ENCODE assay signal across 8 cellular contexts in genomic region chr5:126234563-126235195, GRCh38.
DNase-seq lines count a peak whose midpoint lies in the region; ATAC-seq and TF ChIP-seq lines count a peak whose summit lies in the region.

No MANE protein-coding gene starts in this region.

- DNase-seq in BE2C (peak; percentile 60), NCI-H226 (peak; percentile 29), dermis blood vessel endothelial cell (peak; percentile 5), renal cortical epithelial cell (ENCODE audit: low read depth) (peak; percentile 78)
- DNase-seq in activated T-helper 1 cell treated with anti-CD3 and anti-CD28 coated beads, Interleukin-12 subunit alpha, Interleukin-12 subunit beta, Interleukin-2, Interleukin-4 antibody, amounts not matched to agents 30 ng/mL and 10 ng/mL and 1 ng/mL, durations not matched to agents 14 hours and 24 hours and 36 hours (ENCODE audit: low spot score) = no peak

- no peaks in the 10 kb centered on the region for H3K9me3 ChIP-seq in BE2C

- H3K27ac Mint-ChIP-seq in activated T-helper 1 cell treated with anti-CD3 and anti-CD28 coated beads, Interleukin-12 subunit alpha, Interleukin-12 subunit beta, Interleukin-2, Interleukin-4 antibody, amounts not matched to agents 30 ng/mL and 10 ng/mL and 1 ng/mL, durations not matched to agents 14 hours and 24 hours and 36 hours = no peak overlapping the region

- no peak overlapping the region for H3K4me3 ChIP-seq in BE2C (ENCODE audit: low read depth, low read length)

- TF ChIP-seq CTCF in BE2C (IDR thresholded peaks at IDR 0.05; ENCODE audit: low read depth, low read length) = peak; percentile 99

- intact Hi-C loops in activated T-helper 1 cell treated with anti-CD3 and anti-CD28 coated beads, Interleukin-12 subunit alpha, Interleukin-12 subunit beta, Interleukin-2, Interleukin-4 antibody, amounts not matched to agents 30 ng/mL and 10 ng/mL and 1 ng/mL, durations not matched to agents 14 hours and 24 hours and 36 hours (cut with micrococcal nuclease) = no loop called here

- no peaks in the 10 kb centered on the region for H3K36me3 Mint-ChIP-seq in activated T-helper 1 cell treated with anti-CD3 and anti-CD28 coated beads, Interleukin-12 subunit alpha, Interleukin-12 subunit beta, Interleukin-2, Interleukin-4 antibody, amounts not matched to agents 30 ng/mL and 10 ng/mL and 1 ng/mL, durations not matched to agents 14 hours and 24 hours and 36 hours (ENCODE audit: low read depth)

- ATAC-seq in GM19351 (IDR thresholded peaks at IDR 0.05; ENCODE audit: unreplicated experiment) (peak; percentile 85), HG02970 (IDR thresholded peaks at IDR 0.05; ENCODE audit: low FRiP score, unreplicated experiment) (no peak), esophagus mucosa (no peak)

- H3K27me3 ChIP-seq in BE2C = no peaks in the 10 kb centered on the region

- H3K36me3 ChIP-seq in BE2C = no peaks in the 10 kb centered on the region

- H3K27me3 Mint-ChIP-seq in activated T-helper 1 cell treated with anti-CD3 and anti-CD28 coated beads, Interleukin-12 subunit alpha, Interleukin-12 subunit beta, Interleukin-2, Interleukin-4 antibody, amounts not matched to agents 30 ng/mL and 10 ng/mL and 1 ng/mL, durations not matched to agents 14 hours and 24 hours and 36 hours (ENCODE audit: insufficient read depth) = no peaks in the 10 kb centered on the region

- H3K4me1 ChIP-seq in BE2C = no peaks in the 10 kb centered on the region

- no peaks in the 10 kb centered on the region for H3K4me1 Mint-ChIP-seq in activated T-helper 1 cell treated with anti-CD3 and anti-CD28 coated beads, Interleukin-12 subunit alpha, Interleukin-12 subunit beta, Interleukin-2, Interleukin-4 antibody, amounts not matched to agents 30 ng/mL and 10 ng/mL and 1 ng/mL, durations not matched to agents 14 hours and 24 hours and 36 hours (ENCODE audit: low read depth)

- no peak overlapping the region for H3K4me3 Mint-ChIP-seq in activated T-helper 1 cell treated with anti-CD3 and anti-CD28 coated beads, Interleukin-12 subunit alpha, Interleukin-12 subunit beta, Interleukin-2, Interleukin-4 antibody, amounts not matched to agents 30 ng/mL and 10 ng/mL and 1 ng/mL, durations not matched to agents 14 hours and 24 hours and 36 hours

- H3K9me3 Mint-ChIP-seq in activated T-helper 1 cell treated with anti-CD3 and anti-CD28 coated beads, Interleukin-12 subunit alpha, Interleukin-12 subunit beta, Interleukin-2, Interleukin-4 antibody, amounts not matched to agents 30 ng/mL and 10 ng/mL and 1 ng/mL, durations not matched to agents 14 hours and 24 hours and 36 hours = peaks cover 3% of the 10 kb centered on the region
